ENCODE assay signal across 8 cellular contexts in the genomic region with DNA sequence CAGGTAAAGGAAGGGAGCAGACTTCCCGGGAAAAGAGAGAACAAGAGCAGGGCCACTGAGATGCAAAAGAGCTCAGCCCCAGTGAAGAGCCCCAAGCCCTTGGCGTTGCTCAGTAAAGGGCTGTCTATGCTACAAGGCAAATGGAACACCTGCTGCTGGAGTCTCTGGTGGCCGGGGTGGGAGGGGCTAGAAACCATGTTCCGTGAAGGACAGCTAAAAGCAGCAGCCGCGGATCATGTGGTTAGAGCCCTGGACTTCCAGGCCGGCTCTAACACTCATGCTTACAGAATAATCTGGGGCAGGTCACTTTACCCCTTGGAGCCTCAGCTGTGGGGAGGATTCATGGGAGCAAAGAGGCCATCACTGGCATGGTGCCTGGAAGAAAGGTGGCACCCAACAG. TPM values are rescaled to one million over a fixed set of nuclear protein-coding genes. Genes with fewer than 3 reads are reported as not detected.
A peak's percentile ranks its signal among the peaks of the same experiment; 100 is the strongest.
DNase-seq lines count a peak whose midpoint lies in the region; ATAC-seq and TF ChIP-seq lines count a peak whose summit lies in the region.

No MANE protein-coding gene starts in this region.

- intact Hi-C loops in body of pancreas (cut with DNase I) = no loop called here

- H3K4me1 ChIP-seq in body of pancreas = peaks cover 35% of the 10 kb centered on the region
- H3K4me1 ChIP-seq in effector memory CD4-positive, alpha-beta T cell (ENCODE audit: control insufficient read depth, insufficient read depth, low read length, poor library complexity, severe bottlenecking) = no peaks in the 10 kb centered on the region

- peak overlapping the region; percentile 49 to 89 (median 85) for H3K27ac ChIP-seq in body of pancreas
- H3K27ac ChIP-seq in effector memory CD4-positive, alpha-beta T cell (ENCODE audit: insufficient read depth, low read length, poor library complexity, severe bottlenecking) = no peak overlapping the region

- H3K9me3 ChIP-seq in body of pancreas = no peaks in the 10 kb centered on the region
- H3K9me3 ChIP-seq in effector memory CD4-positive, alpha-beta T cell (ENCODE audit: control insufficient read depth, low read length) = no peaks in the 10 kb centered on the region

- no peak for TF ChIP-seq CTCF in body of pancreas (IDR thresholded peaks at IDR 0.05)

- DNase-seq in EL = peak; percentile 28
- peak; percentile 95 to 96 for DNase-seq in NCI-H187 (lab: John Stamatoyannopoulos, UW)
- peak; percentile 61 to 80 (median 74) for DNase-seq in body of pancreas
- DNase-seq in C1 segment of cervical spinal cord (lab: John Stamatoyannopoulos, UW) = no peak
- DNase-seq in effector memory CD4-positive, alpha-beta T cell = no peak
- no peak for DNase-seq in NCI-H226

- ATAC-seq in GM21619 (IDR thresholded peaks at IDR 0.05; ENCODE audit: unreplicated experiment) (peak; percentile 53), body of pancreas (peak; percentile 55), HG03159 (IDR thresholded peaks at IDR 0.05; ENCODE audit: unreplicated experiment) (no peak)

- H3K27me3 ChIP-seq in body of pancreas = no peaks in the 10 kb centered on the region
- H3K27me3 ChIP-seq in effector memory CD4-positive, alpha-beta T cell (replicated peaks; ENCODE audit: control insufficient read depth, insufficient read depth, low read length, poor library complexity, severe bottlenecking) = no peaks in the 10 kb centered on the region

- H3K4me3 ChIP-seq in body of pancreas = no peak overlapping the region
- no peak overlapping the region for H3K4me3 ChIP-seq in effector memory CD4-positive, alpha-beta T cell (ENCODE audit: insufficient read depth, low read depth, low read length, poor library complexity, severe bottlenecking)

- H3K36me3 ChIP-seq in body of pancreas (replicated peaks in 1 of 2; ENCODE audit: insufficient read depth in 1 of 2, low read depth in 2 of 2) = no peaks in the 10 kb centered on the region
- peaks cover 52% of the 10 kb centered on the region for H3K36me3 ChIP-seq in effector memory CD4-positive, alpha-beta T cell (ENCODE audit: control insufficient read depth, insufficient read depth, low read length)

- 24 to 31% methylated on average over 7 of the region's 7 CpGs for WGBS in body of pancreas, 2 donors

- no peak for TF ChIP-seq POLR2A in body of pancreas (IDR thresholded peaks at IDR 0.05)

RNA-seq across cellular contexts. Expression of a gene that starts 17.8 kb away (rescaled TPM):
- total RNA-seq in body of pancreas = 1 to 10 TPM in 1 of 2 donors, under 1 TPM in 1; under 0.01 to 1.6 TPM

RNA-seq across cellular contexts. Expression of a gene that starts 38.4 kb away (rescaled TPM):
- total RNA-seq in body of pancreas = 10 to 100 TPM in 1 of 2 donors, 1 to 10 TPM in 1; 8.6 to 14.2 TPM

RNA-seq across cellular contexts. Expression of a gene that starts 44.4 kb away (rescaled TPM):
- 1 to 10 TPM; 2.1 to 5.9 TPM for total RNA-seq in body of pancreas

Comparison
In these comparisons a context has a peak if more than half of its experiments do, and no peak if none do; other contexts are left out.
1. DNase-seq: peak in EL (single experiment), NCI-H187 (2 of 2) and body of pancreas (4 of 4); none in C1 segment of cervical spinal cord (0 of 14), effector memory CD4-positive, alpha-beta T cell (0 of 3) and NCI-H226 (single experiment).